In genomic region chr5:59380350-59380951, GRCh38 we compare ENCODE assay signal across 8 cellular contexts.
DNase-seq lines count a peak whose midpoint lies in the region; ATAC-seq and TF ChIP-seq lines count a peak whose summit lies in the region.

No MANE protein-coding gene starts in this region.

- H3K36me3 ChIP-seq in ascending aorta: no peaks in the 10 kb centered on the region

- peak overlapping the region in 1 of 5 donors; percentile 2 for H3K4me3 Mint-ChIP-seq in immature natural killer cell
- no peak overlapping the region for H3K4me3 Mint-ChIP-seq in stimulated activated naive CD8-positive, alpha-beta T cell treated with anti-CD3 and anti-CD28 coated beads, Interleukin-15, Interleukin-2, amounts not matched to agents 100 ng/mL and 50 ng/mL, for 24 hours

- peaks cover 5 to 9% of the 10 kb centered on the region in 2 donors for H3K4me1 Mint-ChIP-seq in immature natural killer cell
- peaks cover 6% of the 10 kb centered on the region for H3K4me1 Mint-ChIP-seq in stimulated activated naive CD8-positive, alpha-beta T cell treated with anti-CD3 and anti-CD28 coated beads, Interleukin-15, Interleukin-2, amounts not matched to agents 100 ng/mL and 50 ng/mL, for 24 hours (ENCODE audit: low read depth)

- H3K4me3 ChIP-seq in ascending aorta: no peak overlapping the region

- H3K9me3 Mint-ChIP-seq in immature natural killer cell: no peaks in the 10 kb centered on the region
- no peaks in the 10 kb centered on the region for H3K9me3 Mint-ChIP-seq in stimulated activated naive CD8-positive, alpha-beta T cell treated with anti-CD3 and anti-CD28 coated beads, Interleukin-15, Interleukin-2, amounts not matched to agents 100 ng/mL and 50 ng/mL, for 24 hours

- H3K9me3 ChIP-seq in ascending aorta: peaks cover 0 to under 1% of the 10 kb centered on the region in 2 donors

- peaks cover 6 to 11% (median 7%) of the 10 kb centered on the region in 3 donors for H3K27me3 Mint-ChIP-seq in immature natural killer cell (ENCODE audit: low read depth in 3 of 3)
- no peaks in the 10 kb centered on the region for H3K27me3 Mint-ChIP-seq in stimulated activated naive CD8-positive, alpha-beta T cell treated with anti-CD3 and anti-CD28 coated beads, Interleukin-15, Interleukin-2, amounts not matched to agents 100 ng/mL and 50 ng/mL, for 24 hours

- no peaks in the 10 kb centered on the region for H3K27me3 ChIP-seq in ascending aorta

- ATAC-seq in GM19455 (IDR thresholded peaks at IDR 0.05; ENCODE audit: unreplicated experiment) (peak; percentile 96), HG03439 (IDR thresholded peaks at IDR 0.05; ENCODE audit: unreplicated experiment) (peak; percentile 100)

- intact Hi-C loops in ascending aorta (cut with DNase I): loop anchor here (1.0 to 10.0 kb wide), 3 partner anchors 192 to 1294 kb away; no protein-coding TSS in a partner anchor

- H3K27ac ChIP-seq in ascending aorta: no peak overlapping the region

- no peaks in the 10 kb centered on the region for H3K4me1 ChIP-seq in ascending aorta

- peak overlapping the region in 5 of 6 donors; percentile 7 to 72 (median 18) for H3K27ac Mint-ChIP-seq in immature natural killer cell
- H3K27ac Mint-ChIP-seq in stimulated activated naive CD8-positive, alpha-beta T cell treated with anti-CD3 and anti-CD28 coated beads, Interleukin-15, Interleukin-2, amounts not matched to agents 100 ng/mL and 50 ng/mL, for 24 hours: peak overlapping the region; percentile 66

- peak; percentile 33 to 57 (median 39) for TF ChIP-seq CTCF in ascending aorta (IDR thresholded peaks at IDR 0.05)

- DNase-seq in NCI-H1092 treated with DMSO at 0.1 percent for 48 hours (lab: John Stamatoyannopoulos, UW): peak; percentile 66
- no peak for DNase-seq in NCI-H1092 (lab: John Stamatoyannopoulos, UW)
- DNase-seq in NCI-H748 (lab: John Stamatoyannopoulos, UW; ENCODE audit: unreplicated experiment): peak; percentile 72
- no peak for DNase-seq in ascending aorta (ENCODE audit: low spot score in 2 of 2)
- peak; percentile 64 to 75 (median 65) for DNase-seq in immature natural killer cell

- no peaks in the 10 kb centered on the region for H3K36me3 Mint-ChIP-seq in immature natural killer cell
- H3K36me3 Mint-ChIP-seq in stimulated activated naive CD8-positive, alpha-beta T cell treated with anti-CD3 and anti-CD28 coated beads, Interleukin-15, Interleukin-2, amounts not matched to agents 100 ng/mL and 50 ng/mL, for 24 hours (ENCODE audit: low read depth): no peaks in the 10 kb centered on the region

Comparison
In these comparisons a context has a peak if more than half of its experiments do, and no peak if none do; other contexts are left out.
1. DNase-seq: peak in NCI-H1092 treated with DMSO at 0.1 percent for 48 hours (single experiment), NCI-H748 (single experiment) and immature natural killer cell (3 of 3); none in NCI-H1092 (single experiment) and ascending aorta (0 of 2).